ENCODE assay signal across 11 cellular contexts in genomic region chrX:129738466-129739308, GRCh38. TPM values are rescaled to one million over a fixed set of nuclear protein-coding genes. Genes with fewer than 3 reads are reported as not detected.
DNase-seq lines count a peak whose midpoint lies in the region; ATAC-seq and TF ChIP-seq lines count a peak whose summit lies in the region.
"Had no signal": no experiment of that assay in that cellular context is flagged by ENCODE, and none has a peak within 500 bp of the region (broad histone marks: within the 10 kb centered on the region; RNA-seq: fewer than 3 reads in every experiment).

Gene XPNPEP2, plus strand, starts transcription at chrX:129738979. Its CDS starts 235 bp downstream, at chrX:129739214.

- H2AK9ac ChIP-seq in IMR-90 (replicated peaks; ENCODE audit: low read depth, low read length, poor library complexity): peak within 1 kb of the TSS; percentile 71

- H2BK20ac ChIP-seq in IMR-90 (ENCODE audit: low read depth, low read length): no peak within 1 kb of the TSS

- no peak within 1 kb of the TSS; the same call in 1 of the 2 replicates for H3K4ac ChIP-seq in IMR-90 (ENCODE audit: low read depth, low read length)

- no peak within 1 kb of the TSS for H2BK120ac ChIP-seq in IMR-90 (ENCODE audit: low read depth, low read length)

- 0 out of 2 replicates have a peak within 1 kb of the TSS, but pooled peaks have one; percentile 14 for H2AK5ac ChIP-seq in IMR-90 (ENCODE audit: low read depth, low read length)

- H3K36me3 ChIP-seq in IMR-90 (ENCODE audit: control insufficient read depth, insufficient read depth, low read length): no peaks in the 10 kb centered on the region
- no peaks in the 10 kb centered on the region for H3K36me3 ChIP-seq in muscle layer of duodenum (ENCODE audit: control insufficient read depth in 1 of 2, insufficient read depth in 2 of 2, low read length in 2 of 2)

- no peaks in the 10 kb centered on the region for H3K9me3 ChIP-seq in IMR-90 (ENCODE audit: control insufficient read depth, insufficient read depth, low read length)
- H3K9me3 ChIP-seq in muscle layer of duodenum (ENCODE audit: control insufficient read depth in 1 of 2, low read length in 2 of 2): no peaks in the 10 kb centered on the region

- no peak within 1 kb of the TSS for H3K56ac ChIP-seq in IMR-90 (ENCODE audit: extremely low read depth, insufficient read depth, low read length)

- H2AFZ ChIP-seq in IMR-90 (replicated peaks; ENCODE audit: low read length, poor library complexity): peak within 1 kb of the TSS; percentile 72

- peak within 1 kb of the TSS; percentile 0 to 27; a peak in 1 of 4 replicates for H4K8ac ChIP-seq in IMR-90 (ENCODE audit: low read depth in 2 of 2, low read length in 2 of 2)

- no TSS peak for BruUV-seq in IMR-90 (replicated peaks; lab: Mats Ljungman, UMichigan)

- no peak within 1 kb of the TSS for H2BK5ac ChIP-seq in IMR-90 (ENCODE audit: low read depth, low read length, poor library complexity, severe bottlenecking)

- H3K27me3 ChIP-seq in IMR-90 (ENCODE audit: control insufficient read depth, insufficient read depth, low read length): peaks cover 18% of the 10 kb centered on the region
- H3K27me3 ChIP-seq in muscle layer of duodenum (ENCODE audit: low read depth, low read length): no peaks in the 10 kb centered on the region

- no peak for TF ChIP-seq RAD21 in IMR-90 (IDR thresholded peaks at IDR 0.05; ENCODE audit: low read length)

- POLR2A ChIA-PET in IMR-90 (lab: Charles Lee; ENCODE audit: unreplicated experiment): interaction anchor here (0.6 kb wide), 1 partner anchor 25 kb away, joined by 14 read pairs; no protein-coding TSS in a partner anchor

- H3K79me1 ChIP-seq in IMR-90 (ENCODE audit: low read depth in 1 of 2, low read length in 2 of 2): no peaks in the 10 kb centered on the region

- no peak for TF ChIP-seq POLR2A in IMR-90 (IDR thresholded peaks at IDR 0.05; ENCODE audit: low read depth, low read length)

- intact Hi-C loops in IMR-90 (cut with micrococcal nuclease): no loop called here

- H2BK15ac ChIP-seq in IMR-90 (ENCODE audit: low read depth, low read length): no peak within 1 kb of the TSS; the same call in 2 of the 3 replicates

- H3K4me2 ChIP-seq in IMR-90 (ENCODE audit: low read depth, low read length): no peak within 1 kb of the TSS; the same call in 1 of the 2 replicates

- H4K5ac ChIP-seq in IMR-90 (ENCODE audit: low read depth, low read length): no peak within 1 kb of the TSS; the same call in 1 of the 2 replicates

- in situ Hi-C loops in IMR-90 (cut with MboI; ENCODE audit: low sequenced_read_pairs): no loop called here

- peak; percentile 53 for ATAC-seq in IMR-90 (ENCODE audit: low read depth)
- ATAC-seq in HG03469 (IDR thresholded peaks at IDR 0.05; ENCODE audit: unreplicated experiment): no peak
- no peak for ATAC-seq in HG03139 (IDR thresholded peaks at IDR 0.05; ENCODE audit: unreplicated experiment)
- no peak for ATAC-seq in GM19397 (IDR thresholded peaks at IDR 0.05; ENCODE audit: unreplicated experiment)
- no peak for ATAC-seq in HG02938 (IDR thresholded peaks at IDR 0.05; ENCODE audit: unreplicated experiment)

- no peak within 1 kb of the TSS for H3K14ac ChIP-seq in IMR-90 (replicated peaks; ENCODE audit: low read depth, low read length)

- CTCF ChIA-PET in IMR-90 (lab: Yijun Ruan, JAX): interaction anchor here (0.7 to 0.9 kb wide), 2 partner anchors 134 to 137 kb away, joined by 3 read pairs; no protein-coding TSS in a partner anchor

- TF ChIP-seq CTCF in IMR-90 (conservative IDR thresholded peaks at IDR 0.05; ENCODE audit: low read depth, low read length): no peak

- DNase-seq in AG08395 (ENCODE audit: low spot score) (peak; percentile 54), IMR-90 (peak; percentile 18), fibroblast of gingiva (ENCODE audit: low read depth) (peak; percentile 79)
- DNase-seq: NCI-H526 treated with DMSO at 0.1 percent for 48 hours; stimulated activated naive CD8-positive, alpha-beta T cell treated with anti-CD3 and anti-CD28 coated beads, Interleukin-15, Interleukin-2, amounts not matched to agents 100 U/mL and 50 U/mL, for 24 hours had no signal

- dilution Hi-C loops in IMR-90 (cut with HindIII; ENCODE audit: low sequenced_read_pairs, unreplicated experiment): no loop called here

- no peak within 1 kb of the TSS for H3K4me3 ChIP-seq in IMR-90 (ENCODE audit: insufficient read depth, low read depth, low read length)
- H3K4me3 ChIP-seq in muscle layer of duodenum (ENCODE audit: low read depth in 1 of 2, low read length in 2 of 2): peak within 1 kb of the TSS in 1 of 2 donors; percentile 21

- H4K91ac ChIP-seq in IMR-90 (ENCODE audit: insufficient read depth, low read depth, low read length): no peak within 1 kb of the TSS

- H3K27ac ChIP-seq in IMR-90 (ENCODE audit: insufficient read depth, low read length) (peak within 1 kb of the TSS; percentile 56; the same call in 1 of the 2 replicates), muscle layer of duodenum (ENCODE audit: low read length) (peak within 1 kb of the TSS; percentile 31)

- no peaks in the 10 kb centered on the region for H3K9me1 ChIP-seq in IMR-90 (ENCODE audit: insufficient read depth, low read length)

- no peak within 1 kb of the TSS for H3K18ac ChIP-seq in IMR-90 (ENCODE audit: low read depth, low read length)

- no peaks in the 10 kb centered on the region for H4K20me1 ChIP-seq in IMR-90 (ENCODE audit: insufficient read depth, low read length)

- H3K23ac ChIP-seq in IMR-90 (ENCODE audit: low read depth, low read length): no peak within 1 kb of the TSS

- no CpG with 5 or more reads among the region's 13 CpGs for WGBS in IMR-90 (ENCODE audit: extremely low coverage in 2 of 2, insufficient read length in 1 of 2), 2 experiments

- H3K4me1 ChIP-seq in IMR-90 (ENCODE audit: control insufficient read depth, insufficient read depth, low read length) (peaks cover 7% of the 10 kb centered on the region; the same call in 1 of the 2 replicates), muscle layer of duodenum (ENCODE audit: control insufficient read depth in 1 of 2, insufficient read depth in 2 of 2, low read length in 2 of 2) (no peaks in the 10 kb centered on the region)

- H3K9ac ChIP-seq in IMR-90 (ENCODE audit: low read depth, low read length): no peak within 1 kb of the TSS; the same call in 1 of the 2 replicates

TF ChIP-seq in IMR-90, 13 proteins besides CTCF, POLR2A, EP300 and RAD21:
- TF ChIP-seq RFX5 (IDR thresholded peaks at IDR 0.05; ENCODE audit: low read depth, low read length) (no peak), MAFK (IDR thresholded peaks at IDR 0.05; ENCODE audit: low read depth, low read length) (no peak), FOS (IDR thresholded peaks at IDR 0.05; ENCODE audit: low read depth, low read length) (no peak), RCOR1 (IDR thresholded peaks at IDR 0.05; ENCODE audit: insufficient replicate concordance, low read length) (no peak)

RNA-seq across cellular contexts. Expression of gene XPNPEP2, which starts in this region (rescaled TPM):
- total RNA-seq in IMR-90 (2012; rRNA removed): under 0.01 TPM in 1 of 2 replicates, not detected in the other
- 0.07 TPM in 1 of 2 replicates, not detected in the other for polyA plus RNA-seq in IMR-90 (2012; rRNA removed)
- polyA plus RNA-seq in IMR-90 (2012; cell fraction: cytosol; rRNA removed): 0.03 TPM in 1 of 2 replicates, not detected in the other
- 0.03 TPM in 1 of 2 replicates, not detected in the other for polyA plus RNA-seq in IMR-90 (2012; cell fraction: nucleus; rRNA removed; ENCODE audit: low replicate concordance)
- total RNA-seq: bronchial epithelial cell had no signal

Comparison
In these comparisons a context has a peak if more than half of its experiments do, and no peak if none do; other contexts are left out.
1. Peak in DNase-seq, ATAC-seq and H3K27ac ChIP-seq in IMR-90; RNA of the gene not detected or under 1 TPM.
2. DNase-seq: peak in every context shown above with its lines; median percentile 79 in fibroblast of gingiva; 54 in AG08395; 18 in IMR-90.